11 cellular contexts compared by ENCODE assay signal in genomic region chr16:81553814-81554675, GRCh38.
DNase-seq lines count a peak whose midpoint lies in the region; ATAC-seq and TF ChIP-seq lines count a peak whose summit lies in the region.
"Had no signal": no experiment of that assay in that cellular context is flagged by ENCODE, and none has a peak within 500 bp of the region (broad histone marks: within the 10 kb centered on the region; RNA-seq: fewer than 3 reads in every experiment).

No MANE protein-coding gene starts in this region.

- H3K9me3 ChIP-seq in upper lobe of left lung = no peaks in the 10 kb centered on the region
- H3K9me3 ChIP-seq: SJCRH30 had no signal

- no peak overlapping the region for H3K4me3 ChIP-seq in brain microvascular endothelial cell (ENCODE audit: low read depth, low read length)
- H3K4me3 ChIP-seq in upper lobe of left lung = no peak overlapping the region
- H3K4me3 ChIP-seq: SJCRH30 had no signal

- no peak for DNase-seq in activated naive CD8-positive, alpha-beta T cell treated with anti-CD3 and anti-CD28 coated beads for 36 hours
- DNase-seq in brain microvascular endothelial cell (no peak), mesothelial cell of epicardium (ENCODE audit: low spot score in 2 of 2, unreplicated experiment in 2 of 2) (no peak), upper lobe of left lung (no peak), pons (ENCODE audit: low spot score) (no peak), GM20000 (ENCODE audit: low spot score) (no peak), GM10248 (ENCODE audit: extremely low spot score) (no peak)
- DNase-seq: NCI-H2029; SJCRH30; stimulated activated CD4-positive, alpha-beta T cell treated with anti-CD3 and anti-CD28 coated beads, Interleukin-4, amount 100 ng/mL, for 24 hours had no signal

- no peak for TF ChIP-seq POLR2A in upper lobe of left lung (IDR thresholded peaks at IDR 0.05)

- H3K9me3 Mint-ChIP-seq in activated naive CD8-positive, alpha-beta T cell (ENCODE audit: low read depth) = no peaks in the 10 kb centered on the region
- no peaks in the 10 kb centered on the region for H3K9me3 Mint-ChIP-seq in activated naive CD8-positive, alpha-beta T cell treated with anti-CD3 and anti-CD28 coated beads for 36 hours
- no peaks in the 10 kb centered on the region for H3K9me3 Mint-ChIP-seq in mesothelial cell of epicardium

- H3K4me1 Mint-ChIP-seq in activated naive CD8-positive, alpha-beta T cell (ENCODE audit: low read depth) = peaks cover 46% of the 10 kb centered on the region
- peaks cover 23% of the 10 kb centered on the region for H3K4me1 Mint-ChIP-seq in activated naive CD8-positive, alpha-beta T cell treated with anti-CD3 and anti-CD28 coated beads for 36 hours
- peaks cover 17% of the 10 kb centered on the region for H3K4me1 Mint-ChIP-seq in mesothelial cell of epicardium

- peak overlapping the region; percentile 89 for H3K27ac ChIP-seq in brain microvascular endothelial cell
- peak overlapping the region; percentile 26 to 78 (median 50) for H3K27ac ChIP-seq in upper lobe of left lung
- H3K27ac ChIP-seq: SJCRH30 had no signal

- no peak for TF ChIP-seq CTCF in brain microvascular endothelial cell (IDR thresholded peaks at IDR 0.05; ENCODE audit: low read depth, low read length, missing control alignments)
- TF ChIP-seq CTCF in mesothelial cell of epicardium (IDR thresholded peaks at IDR 0.05; ENCODE audit: unreplicated experiment) = no peak
- no peak for TF ChIP-seq CTCF in upper lobe of left lung (IDR thresholded peaks at IDR 0.05)
- no peak for TF ChIP-seq CTCF in GM20000 (IDR thresholded peaks at IDR 0.05; ENCODE audit: extremely low read depth, missing control alignments)
- no peak for TF ChIP-seq CTCF in GM10248 (IDR thresholded peaks at IDR 0.05; ENCODE audit: control extremely low read depth, extremely low read depth, low read depth, missing control alignments)

- H3K27me3 Mint-ChIP-seq in activated naive CD8-positive, alpha-beta T cell = no peaks in the 10 kb centered on the region
- no peaks in the 10 kb centered on the region for H3K27me3 Mint-ChIP-seq in activated naive CD8-positive, alpha-beta T cell treated with anti-CD3 and anti-CD28 coated beads for 36 hours
- H3K27me3 Mint-ChIP-seq in mesothelial cell of epicardium (ENCODE audit: low read depth) = no peaks in the 10 kb centered on the region

- CTCF ChIA-PET in GM10248 (lab: Yijun Ruan, JAX) = interaction anchor here (1.6 kb wide), 1 partner anchor 9 kb away, joined by 4 read pairs; no protein-coding TSS in a partner anchor

- POLR2A ChIA-PET in GM10248 (lab: Yijun Ruan, JAX) = no interaction called here

- WGBS in upper lobe of left lung, 2 donors = 57 to 62% methylated on average over 10 of the region's 10 CpGs

- peak overlapping the region; percentile 46 for H3K27ac Mint-ChIP-seq in activated naive CD8-positive, alpha-beta T cell
- no peak overlapping the region for H3K27ac Mint-ChIP-seq in activated naive CD8-positive, alpha-beta T cell treated with anti-CD3 and anti-CD28 coated beads for 36 hours
- H3K27ac Mint-ChIP-seq in mesothelial cell of epicardium = peak overlapping the region; percentile 51

- ATAC-seq in upper lobe of left lung (ENCODE audit: low FRiP score in 2 of 2) = no peak

- in situ Hi-C loops in brain microvascular endothelial cell (cut with HindIII; ENCODE audit: low pct_ligation_motif_present, low sequenced_read_pairs) = no loop called here

- TF ChIP-seq EP300 in upper lobe of left lung (IDR thresholded peaks at IDR 0.05) = no peak

- no peaks in the 10 kb centered on the region for H3K27me3 ChIP-seq in brain microvascular endothelial cell (replicated peaks)
- H3K27me3 ChIP-seq in upper lobe of left lung = no peaks in the 10 kb centered on the region
- H3K27me3 ChIP-seq: SJCRH30 had no signal

- no peaks in the 10 kb centered on the region for H3K36me3 ChIP-seq in brain microvascular endothelial cell (replicated peaks)
- no peaks in the 10 kb centered on the region for H3K36me3 ChIP-seq in upper lobe of left lung
- H3K36me3 ChIP-seq: SJCRH30 had no signal

- no peak overlapping the region for H3K4me3 Mint-ChIP-seq in activated naive CD8-positive, alpha-beta T cell
- H3K4me3 Mint-ChIP-seq in activated naive CD8-positive, alpha-beta T cell treated with anti-CD3 and anti-CD28 coated beads for 36 hours = no peak overlapping the region
- H3K4me3 Mint-ChIP-seq in mesothelial cell of epicardium = no peak overlapping the region

- peaks cover 41 to 76% (median 62%) of the 10 kb centered on the region in 4 donors for H3K4me1 ChIP-seq in upper lobe of left lung
- H3K4me1 ChIP-seq: SJCRH30 had no signal

- no peaks in the 10 kb centered on the region for H3K36me3 Mint-ChIP-seq in activated naive CD8-positive, alpha-beta T cell
- H3K36me3 Mint-ChIP-seq in activated naive CD8-positive, alpha-beta T cell treated with anti-CD3 and anti-CD28 coated beads for 36 hours = peaks cover 2% of the 10 kb centered on the region
- H3K36me3 Mint-ChIP-seq in mesothelial cell of epicardium = peaks cover 1% of the 10 kb centered on the region
